ENCODE assay signal across 9 cellular contexts in genomic region chr2:233448220-233448559, GRCh38.
DNase-seq lines count a peak whose midpoint lies in the region; ATAC-seq and TF ChIP-seq lines count a peak whose summit lies in the region.
"Had no signal": no experiment of that assay in that cellular context is flagged by ENCODE, and none has a peak within 500 bp of the region (broad histone marks: within the 10 kb centered on the region; RNA-seq: fewer than 3 reads in every experiment).

No MANE protein-coding gene starts in this region.

- DNase-seq in AG09309 (ENCODE audit: low read depth) = no peak
- DNase-seq in T-helper 17 cell = no peak
- DNase-seq in islet precursor cell = peak; percentile 75
- DNase-seq in NCI-H69 (lab: John Stamatoyannopoulos, UW) = no peak
- DNase-seq in KG1 (lab: John Stamatoyannopoulos, UW) = no peak
- DNase-seq in activated gamma-delta T cell treated with Interleukin-2 at 50 U/mL for 16 hours = no peak
- DNase-seq: activated T-cell treated with anti-CD3 and anti-CD28 coated beads, Interleukin-2, amount 50 U/mL, for 72 hours had no signal

- no peaks in the 10 kb centered on the region for H3K9me3 ChIP-seq in T-helper 17 cell (ENCODE audit: control insufficient read depth, low read length, poor library complexity, severe bottlenecking)

- no peaks in the 10 kb centered on the region for H3K27me3 Mint-ChIP-seq in T-helper 17 cell

- peaks cover 6% of the 10 kb centered on the region for H3K36me3 Mint-ChIP-seq in T-helper 17 cell (ENCODE audit: low read depth)

- H3K27ac Mint-ChIP-seq in T-helper 17 cell = peak overlapping the region; percentile 72
- H3K27ac Mint-ChIP-seq: activated T-cell treated with anti-CD3 and anti-CD28 coated beads, Interleukin-2, amount 50 U/mL, for 72 hours had no signal

- no peak overlapping the region for H3K4me3 Mint-ChIP-seq in T-helper 17 cell
- H3K4me3 Mint-ChIP-seq: activated T-cell treated with anti-CD3 and anti-CD28 coated beads, Interleukin-2, amount 50 U/mL, for 72 hours had no signal

- no peak overlapping the region for H3K4me3 ChIP-seq in AG09309 (ENCODE audit: control insufficient read depth, low read depth, low read length)

- ATAC-seq in T-helper 17 cell (no peak), HG02623 (IDR thresholded peaks at IDR 0.05; ENCODE audit: unreplicated experiment) (no peak)
- ATAC-seq: activated T-cell treated with anti-CD3 and anti-CD28 coated beads, Interleukin-2, amount 50 U/mL, for 72 hours had no signal

- H3K4me1 Mint-ChIP-seq in T-helper 17 cell = peaks cover 14% of the 10 kb centered on the region

- TF ChIP-seq CTCF in AG09309 (IDR thresholded peaks at IDR 0.05; ENCODE audit: control insufficient read depth, insufficient read depth, low read depth, low read length, missing control alignments) = peak; percentile 23
- TF ChIP-seq CTCF in GM12872 (IDR thresholded peaks at IDR 0.05; ENCODE audit: insufficient read depth, low read depth, low read length) = 0 out of 3 replicates have a peak, but pooled peaks have one; percentile 24
